9 cellular contexts compared by ENCODE assay signal in the genomic region with DNA sequence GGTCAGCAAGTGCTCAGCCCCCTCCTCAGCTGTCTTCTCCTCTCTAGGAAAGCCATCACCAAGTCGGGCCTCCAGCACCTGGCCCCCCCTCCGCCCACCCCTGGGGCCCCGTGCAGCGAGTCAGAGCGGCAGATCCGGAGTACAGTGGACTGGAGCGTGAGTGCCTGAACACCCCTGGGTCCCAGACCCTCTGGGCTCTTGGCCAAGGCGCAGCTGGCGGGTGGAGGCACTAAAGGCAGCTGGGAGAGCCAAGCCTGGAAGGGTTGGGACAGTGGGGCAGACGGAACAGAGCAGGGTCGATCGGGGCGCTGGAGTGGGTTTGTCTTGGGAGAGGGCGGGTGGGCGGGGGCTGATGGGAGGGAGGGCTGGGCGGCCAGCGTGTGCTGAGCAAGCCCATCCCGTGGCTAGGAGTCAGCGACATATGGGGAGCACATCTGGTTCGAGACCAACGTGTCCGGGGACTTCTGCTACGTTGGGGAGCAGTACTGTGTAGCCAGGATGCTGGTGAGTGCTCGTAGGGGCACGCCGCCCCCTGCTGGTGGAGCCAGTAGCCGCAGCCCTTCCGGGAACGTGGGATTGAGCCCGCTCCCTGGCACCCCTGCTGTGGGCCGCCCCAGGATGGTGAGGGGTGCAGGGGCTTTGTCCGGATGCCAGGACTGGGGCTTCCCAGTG. TPM values are rescaled to one million over a fixed set of nuclear protein-coding genes. Genes with fewer than 3 reads are reported as not detected.
DNase-seq lines count a peak whose midpoint lies in the region; ATAC-seq, FAIRE-seq and TF ChIP-seq lines count a peak whose summit lies in the region.
"Had no signal": no experiment of that assay in that cellular context is flagged by ENCODE, and none has a peak within 500 bp of the region (broad histone marks: within the 10 kb centered on the region; RNA-seq: fewer than 3 reads in every experiment).

No MANE protein-coding gene starts in this region.

- H2AFZ ChIP-seq in keratinocyte (ENCODE audit: control insufficient read depth, low read length) = no peak overlapping the region

- H3K9ac ChIP-seq in keratinocyte (ENCODE audit: control insufficient read depth, extremely low read depth, insufficient read depth, low read length) = no peak overlapping the region

- H4K20me1 ChIP-seq in keratinocyte (ENCODE audit: control insufficient read depth, extremely low read depth, insufficient read depth, low read length) = peaks cover 10% of the 10 kb centered on the region

- H3K27me3 ChIP-seq in keratinocyte (ENCODE audit: control insufficient read depth, extremely low read depth, insufficient read depth, low read length) = no peaks in the 10 kb centered on the region

- no peak overlapping the region for H3K4me2 ChIP-seq in keratinocyte (ENCODE audit: control insufficient read depth, extremely low read depth, insufficient read depth, low read depth, low read length)

- DNase-seq in NCI-H82 (lab: John Stamatoyannopoulos, UW) = peak; percentile 67
- DNase-seq in NCI-H82 treated with DMSO at 0.1 percent for 48 hours (lab: John Stamatoyannopoulos, UW; ENCODE audit: unreplicated experiment) = no peak
- DNase-seq in T-helper 9 cell = peak; percentile 70
- DNase-seq in anterior cingulate cortex (lab: John Stamatoyannopoulos, UW) = peak in 44 of 58 donors; percentile 23 to 82 (median 54)
- no peak for DNase-seq in keratinocyte (ENCODE audit: low read depth, low spot score)
- DNase-seq in stimulated activated CD4-positive, alpha-beta T cell treated with anti-CD3 and anti-CD28 coated beads, Interleukin-4, amount 100 ng/mL, for 4 hours = peak; percentile 66 to 74
- no peak for DNase-seq in NCI-H2107 (lab: John Stamatoyannopoulos, UW)

- peaks cover 3% of the 10 kb centered on the region for H3K9me1 ChIP-seq in keratinocyte (ENCODE audit: control insufficient read depth, extremely low read depth, insufficient read depth, low read length)

- dilution Hi-C loops in keratinocyte (cut with MboI; ENCODE audit: extremely low pct_ligation_motif_present, low sequenced_read_pairs) = no loop called here

- no peaks in the 10 kb centered on the region for H3K9me3 ChIP-seq in keratinocyte (ENCODE audit: control insufficient read depth, low read depth, low read length)

- H3K4me1 ChIP-seq in keratinocyte (ENCODE audit: control insufficient read depth, extremely low read depth, insufficient read depth, low read length) = peaks cover 3% of the 10 kb centered on the region

- peak; percentile 58 to 85 (median 83) for TF ChIP-seq CTCF in keratinocyte (optimal IDR thresholded peaks at IDR 0.05 in 1 of 3, IDR thresholded peaks at IDR 0.05 in 1 of 3, conservative IDR thresholded peaks at IDR 0.05 in 1 of 3; ENCODE audit: extremely low read depth in 1 of 3, insufficient read depth in 2 of 3, low read length in 3 of 3)

- peaks cover 24 to 35% of the 10 kb centered on the region in 2 experiments for H3K36me3 ChIP-seq in keratinocyte (ENCODE audit: control insufficient read depth in 2 of 2, extremely low read depth in 1 of 2, insufficient read depth in 2 of 2, low read length in 2 of 2)

- no peak overlapping the region for H3K27ac ChIP-seq in keratinocyte (ENCODE audit: control insufficient read depth, insufficient read depth, low read length)

- peaks cover 29% of the 10 kb centered on the region for H3K79me2 ChIP-seq in keratinocyte (ENCODE audit: control insufficient read depth, insufficient read depth, low read length)

- no peak for FAIRE-seq in keratinocyte (lab: Jason Lieb, UNC)
- FAIRE-seq: islet of Langerhans had no signal

- ATAC-seq in HG03439 (IDR thresholded peaks at IDR 0.05; ENCODE audit: unreplicated experiment) = peak; percentile 52

- H3K4me3 ChIP-seq in keratinocyte (ENCODE audit: control insufficient read depth in 2 of 3, extremely low read depth in 1 of 3, insufficient read depth in 2 of 3, low read depth in 1 of 3, low read length in 3 of 3) = no peak overlapping the region

RNA-seq across cellular contexts. Expression of gene MDK, which starts 14.1 kb away (rescaled TPM):
- 5.4 to 8.8 TPM (median 6.5 TPM) in 3 replicates for polyA plus RNA-seq in keratinocyte
- polyA plus RNA-seq in keratinocyte (2011; ENCODE audit: low read depth) = 3.9 TPM
- 8.3 and 14.2 TPM in 2 replicates for polyA plus RNA-seq in keratinocyte (2011; cell fraction: cytosol; rRNA removed)
- polyA plus RNA-seq in keratinocyte (2011; cell fraction: nucleus; rRNA removed) = 6.0 and 10.3 TPM in 2 replicates
- polyA plus RNA-seq in keratinocyte (2012; ENCODE audit: low replicate concordance) = 6.6 and 8.0 TPM in 2 replicates
- 1.2 to 4.6 TPM (median 1.5 TPM) in 3 replicates for polyA minus RNA-seq in keratinocyte
- polyA minus RNA-seq in keratinocyte (2011; cell fraction: cytosol; rRNA and poly(A)+ RNA removed) = 7.7 TPM
- 1.3 and 1.5 TPM in 2 replicates for polyA minus RNA-seq in keratinocyte (2011; cell fraction: nucleus; rRNA and poly(A)+ RNA removed)

RNA-seq across cellular contexts. Expression of gene DGKZ, which starts 20.1 kb away (rescaled TPM):
- polyA plus RNA-seq in keratinocyte = 23.3 to 43.9 TPM (median 39.1 TPM) in 3 replicates
- polyA plus RNA-seq in keratinocyte (2011; ENCODE audit: low read depth) = 31.5 TPM
- polyA plus RNA-seq in keratinocyte (2011; cell fraction: cytosol; rRNA removed) = 22.4 and 46.3 TPM in 2 replicates
- polyA plus RNA-seq in keratinocyte (2011; cell fraction: nucleus; rRNA removed) = 69.8 and 91.7 TPM in 2 replicates
- polyA plus RNA-seq in keratinocyte (2012; ENCODE audit: low replicate concordance) = 25.8 and 54.2 TPM in 2 replicates
- 40.2 to 144 TPM (median 43.0 TPM) in 3 replicates for polyA minus RNA-seq in keratinocyte
- polyA minus RNA-seq in keratinocyte (2011; cell fraction: cytosol; rRNA and poly(A)+ RNA removed) = 107 TPM
- polyA minus RNA-seq in keratinocyte (2011; cell fraction: nucleus; rRNA and poly(A)+ RNA removed) = 46.5 and 51.3 TPM in 2 replicates

RNA-seq across cellular contexts. Expression of gene CHRM4, which starts 24.2 kb away (rescaled TPM):
- polyA plus RNA-seq in keratinocyte = 0.06 TPM in 1 of 3 replicates, not detected in the others
- not detected for polyA plus RNA-seq in keratinocyte (2011; ENCODE audit: low read depth)
- polyA plus RNA-seq in keratinocyte (2011; cell fraction: cytosol; rRNA removed) = not detected in 2 replicates
- polyA plus RNA-seq in keratinocyte (2011; cell fraction: nucleus; rRNA removed) = 0.10 and 0.21 TPM in 2 replicates
- 0.17 TPM in 1 of 2 replicates, not detected in the other for polyA plus RNA-seq in keratinocyte (2012; ENCODE audit: low replicate concordance)
- 0.42 TPM in 1 of 3 replicates, not detected in the others for polyA minus RNA-seq in keratinocyte
- polyA minus RNA-seq in keratinocyte (2011; cell fraction: cytosol; rRNA and poly(A)+ RNA removed) = not detected
- polyA minus RNA-seq in keratinocyte (2011; cell fraction: nucleus; rRNA and poly(A)+ RNA removed) = 0.42 TPM in 1 of 2 replicates, not detected in the other

Comparison
In these comparisons a context has a peak if more than half of its experiments do, and no peak if none do; other contexts are left out.
1. DNase-seq: peak in NCI-H82 (single experiment), T-helper 9 cell (single experiment), anterior cingulate cortex (44 of 58) and stimulated activated CD4-positive, alpha-beta T cell treated with anti-CD3 and anti-CD28 coated beads, Interleukin-4, amount 100 ng/mL, for 4 hours (2 of 2); none in NCI-H82 treated with DMSO at 0.1 percent for 48 hours (single experiment), keratinocyte (single experiment) and NCI-H2107 (single experiment).